ENCODE assay signal across 14 cellular contexts in genomic region chr1:66022904-66023620, GRCh38.
DNase-seq lines count a peak whose midpoint lies in the region; ATAC-seq and TF ChIP-seq lines count a peak whose summit lies in the region.
"Had no signal": no experiment of that assay in that cellular context is flagged by ENCODE, and none has a peak within 500 bp of the region (broad histone marks: within the 10 kb centered on the region; RNA-seq: fewer than 3 reads in every experiment).

No MANE protein-coding gene starts in this region.

- no peak overlapping the region for H3K4me3 ChIP-seq in astrocyte of the cerebellum (ENCODE audit: low read depth, low read length)
- H3K4me3 ChIP-seq: heart left ventricle, lung, testis had no signal

- no peak for ATAC-seq in HG02884 (IDR thresholded peaks at IDR 0.05; ENCODE audit: unreplicated experiment)
- ATAC-seq: heart left ventricle, HepG2 had no signal

- in situ Hi-C loops in astrocyte of the cerebellum (cut with HindIII; ENCODE audit: low sequenced_read_pairs): no loop called here

- DNase-seq in ELR (ENCODE audit: low read depth) (peak; percentile 35), M059J (ENCODE audit: low read depth) (peak; percentile 6), astrocyte of the cerebellum (ENCODE audit: low read depth) (peak; percentile 16), iPS DF 19.7 (ENCODE audit: low read depth, low spot score) (peak; percentile 17), NCI-H1092 treated with DMSO at 0.1 percent for 48 hours (lab: John Stamatoyannopoulos, UW) (no peak)
- no peak for DNase-seq in activated effector memory CD4-positive, alpha-beta T cell treated with anti-CD3 and anti-CD28 coated beads, Interleukin-2, amount 50 U/mL, for 16 hours
- DNase-seq in effector CD8-positive, alpha-beta T cell (lab: John Stamatoyannopoulos, UW): no peak
- DNase-seq: activated naive CD4-positive, alpha-beta T cell treated with anti-CD3 and anti-CD28 coated beads for 36 hours; CD4-positive, CD25-positive, alpha-beta regulatory T cell; heart left ventricle; testis had no signal

- no peak for TF ChIP-seq CTCF in astrocyte of the cerebellum (IDR thresholded peaks at IDR 0.05; ENCODE audit: low read depth, low read length, missing control alignments)

Comparison
In these comparisons a context has a peak if more than half of its experiments do, and no peak if none do; other contexts are left out.
1. DNase-seq: peak in ELR (single experiment), M059J (single experiment), astrocyte of the cerebellum (single experiment) and iPS DF 19.7 (single experiment); none in activated effector memory CD4-positive, alpha-beta T cell treated with anti-CD3 and anti-CD28 coated beads, Interleukin-2, amount 50 U/mL, for 16 hours (single experiment), NCI-H1092 treated with DMSO at 0.1 percent for 48 hours (single experiment) and effector CD8-positive, alpha-beta T cell (single experiment).